Comparison of ENCODE assay signal across 17 cellular contexts in genomic region chr5:124812771-124813358, GRCh38.
A peak's percentile ranks its signal among the peaks of the same experiment; 100 is the strongest.
DNase-seq lines count a peak whose midpoint lies in the region; ATAC-seq and TF ChIP-seq lines count a peak whose summit lies in the region.
"Had no signal": no experiment of that assay in that cellular context is flagged by ENCODE, and none has a peak within 500 bp of the region (broad histone marks: within the 10 kb centered on the region; RNA-seq: fewer than 3 reads in every experiment).

No MANE protein-coding gene starts in this region.

- H3K36me3 ChIP-seq in GM23338 (ENCODE audit: insufficient read depth) (no peaks in the 10 kb centered on the region; the same call in 1 of the 2 replicates), OCI-LY3 (replicated peaks; ENCODE audit: low read depth, low read length) (no peaks in the 10 kb centered on the region)
- H3K36me3 ChIP-seq: neutrophil had no signal

- no peak overlapping the region for H3K27ac ChIP-seq in GM23338 (ENCODE audit: low read depth)
- H3K27ac ChIP-seq in OCI-LY3 (ENCODE audit: low read length), result no peak overlapping the region
- H3K27ac ChIP-seq in foreskin keratinocyte, result no peak overlapping the region
- H3K27ac ChIP-seq: neutrophil, SK-N-MC had no signal

- H3K4me1 Mint-ChIP-seq in GM23338 (peaks cover 10% of the 10 kb centered on the region), nephron progenitor cell (peaks cover 42% of the 10 kb centered on the region)
- H3K4me1 Mint-ChIP-seq: CD4-positive, CD25-positive, alpha-beta regulatory T cell had no signal

- H3K27me3 Mint-ChIP-seq in GM23338 (ENCODE audit: insufficient read depth, low read depth, poor library complexity), result peaks cover 4% of the 10 kb centered on the region
- H3K27me3 Mint-ChIP-seq in nephron progenitor cell (ENCODE audit: low read depth, poor library complexity), result no peaks in the 10 kb centered on the region
- H3K27me3 Mint-ChIP-seq: CD4-positive, CD25-positive, alpha-beta regulatory T cell had no signal

- no peaks in the 10 kb centered on the region for H4K20me1 ChIP-seq in GM23338 (replicated peaks; ENCODE audit: insufficient read depth)
- H4K20me1 ChIP-seq in OCI-LY3 (ENCODE audit: insufficient read depth, low read length), result no peaks in the 10 kb centered on the region

- H3K9ac ChIP-seq in OCI-LY3 (ENCODE audit: low read length), result no peak overlapping the region

- H3K36me3 Mint-ChIP-seq in GM23338 (ENCODE audit: low read depth) (no peaks in the 10 kb centered on the region), nephron progenitor cell (ENCODE audit: low read depth) (no peaks in the 10 kb centered on the region)
- H3K36me3 Mint-ChIP-seq: activated naive CD8-positive, alpha-beta T cell; CD4-positive, CD25-positive, alpha-beta regulatory T cell had no signal

- H3K4me2 ChIP-seq in GM23338 (no peak overlapping the region), OCI-LY3 (ENCODE audit: low read length) (peak overlapping the region; percentile 22; the same call in 1 of the 2 replicates)

- ATAC-seq in GM23338 (no peak), foreskin keratinocyte (peak; percentile 68), HG03342 (IDR thresholded peaks at IDR 0.05; ENCODE audit: unreplicated experiment) (no peak), GM19455 (IDR thresholded peaks at IDR 0.05; ENCODE audit: unreplicated experiment) (no peak)
- ATAC-seq: activated T-cell treated with anti-CD3 and anti-CD28 coated beads, Interleukin-2, amount 50 U/mL, for 72 hours had no signal

- H3K4me3 ChIP-seq in GM23338 (no peak overlapping the region), OCI-LY3 (ENCODE audit: low read length) (no peak overlapping the region)
- H3K4me3 ChIP-seq: SK-N-MC had no signal

- peak overlapping the region; percentile 15; the same call in 1 of the 2 replicates for H2AFZ ChIP-seq in GM23338
- peak overlapping the region; percentile 83 for H2AFZ ChIP-seq in OCI-LY3 (ENCODE audit: low read depth, low read length)

- no peaks in the 10 kb centered on the region for H3F3A ChIP-seq in GM23338 (replicated peaks; ENCODE audit: low read depth)

- H3K9me3 Mint-ChIP-seq in GM23338, result no peaks in the 10 kb centered on the region
- no peaks in the 10 kb centered on the region for H3K9me3 Mint-ChIP-seq in nephron progenitor cell
- H3K9me3 Mint-ChIP-seq: activated T-cell treated with anti-CD3 and anti-CD28 coated beads, Interleukin-2, amount 50 U/mL, for 72 hours had no signal

- TF ChIP-seq CTCF in GM23338 (conservative IDR thresholded peaks at IDR 0.05; ENCODE audit: low read depth in 2 of 2), result no peak
- TF ChIP-seq CTCF in OCI-LY3 (IDR thresholded peaks at IDR 0.05; ENCODE audit: low read depth, low read length), result no peak
- TF ChIP-seq CTCF in foreskin keratinocyte (conservative IDR thresholded peaks at IDR 0.05), result no peak
- TF ChIP-seq CTCF in nephron progenitor cell (IDR thresholded peaks at IDR 0.05), result no peak

- no peak overlapping the region for H3K4me3 Mint-ChIP-seq in GM23338
- H3K4me3 Mint-ChIP-seq in nephron progenitor cell, result no peak overlapping the region
- H3K4me3 Mint-ChIP-seq: activated naive CD8-positive, alpha-beta T cell; activated T-cell treated with anti-CD3 and anti-CD28 coated beads, Interleukin-2, amount 50 U/mL, for 72 hours; CD4-positive, CD25-positive, alpha-beta regulatory T cell had no signal

- H3K27ac Mint-ChIP-seq in GM23338 (no peak overlapping the region), nephron progenitor cell (peak overlapping the region; percentile 7)
- H3K27ac Mint-ChIP-seq: activated naive CD8-positive, alpha-beta T cell; activated T-cell treated with anti-CD3 and anti-CD28 coated beads, Interleukin-2, amount 50 U/mL, for 72 hours; CD4-positive, CD25-positive, alpha-beta regulatory T cell had no signal

- H3K79me2 ChIP-seq in GM23338 (replicated peaks; ENCODE audit: insufficient read depth), result no peaks in the 10 kb centered on the region
- H3K79me2 ChIP-seq in OCI-LY3 (ENCODE audit: low read length), result no peaks in the 10 kb centered on the region

- H3K27me3 ChIP-seq in GM23338 (ENCODE audit: insufficient read depth) (no peaks in the 10 kb centered on the region), OCI-LY3 (ENCODE audit: low read depth, low read length) (no peaks in the 10 kb centered on the region), foreskin keratinocyte (no peaks in the 10 kb centered on the region)
- H3K27me3 ChIP-seq: neutrophil had no signal

- DNase-seq in GM23338 (ENCODE audit: low spot score), result no peak
- DNase-seq in foreskin keratinocyte, result peak in 1 of 2 donors; percentile 46
- no peak for DNase-seq in nephron progenitor cell
- no peak for DNase-seq in activated gamma-delta T cell treated with Interleukin-2 at 50 U/mL for 16 hours
- no peak for DNase-seq in activated CD8-positive, alpha-beta memory T cell treated with anti-CD3 and anti-CD28 coated beads for 24 hours
- DNase-seq: activated T-cell treated with anti-CD3 and anti-CD28 coated beads, Interleukin-2, amount 50 U/mL, for 72 hours; CD4-positive, CD25-positive, alpha-beta regulatory T cell; Karpas-422; NCI-H2107; retina; T1000 had no signal

- H3K9me3 ChIP-seq in OCI-LY3 (ENCODE audit: insufficient read depth, low read length), result no peaks in the 10 kb centered on the region
- H3K9me3 ChIP-seq: neutrophil had no signal

- H3K4me1 ChIP-seq in GM23338 (ENCODE audit: insufficient read depth), result no peaks in the 10 kb centered on the region
- peaks cover 10% of the 10 kb centered on the region for H3K4me1 ChIP-seq in OCI-LY3 (ENCODE audit: low read length)
- peaks cover 5% of the 10 kb centered on the region for H3K4me1 ChIP-seq in foreskin keratinocyte

- no peaks in the 10 kb centered on the region for H3K9me2 ChIP-seq in GM23338 (ENCODE audit: insufficient read depth)

TF ChIP-seq in GM23338, 12 proteins besides CTCF, POLR2A, EP300 and RAD21 (continues in another document):
- TF ChIP-seq ZNF114 (CRISPR knock-in tag; IDR thresholded peaks at IDR 0.05) (no peak), NANOG (IDR thresholded peaks at IDR 0.05; ENCODE audit: borderline replicate concordance) (no peak), EZH2 (IDR thresholded peaks at IDR 0.05; ENCODE audit: low read depth, unreplicated experiment) (no peak), ZNF462 (CRISPR knock-in tag; IDR thresholded peaks at IDR 0.05) (no peak)
